Comparison of ENCODE assay signal across 20 cellular contexts in genomic region chr3:183339461-183340086, GRCh38.
A peak's percentile ranks its signal among the peaks of the same experiment; 100 is the strongest.
DNase-seq lines count a peak whose midpoint lies in the region; TF ChIP-seq lines count a peak whose summit lies in the region.
"Had no signal": no experiment of that assay in that cellular context is flagged by ENCODE, and none has a peak within 500 bp of the region (broad histone marks: within the 10 kb centered on the region; RNA-seq: fewer than 3 reads in every experiment).

No MANE protein-coding gene starts in this region.

- H3K4me3 ChIP-seq in brain microvascular endothelial cell (ENCODE audit: low read depth, low read length) = no peak overlapping the region
- H3K4me3 ChIP-seq: SJSA1 had no signal

- TF ChIP-seq CTCF in brain microvascular endothelial cell (IDR thresholded peaks at IDR 0.05; ENCODE audit: low read depth, low read length, missing control alignments) = no peak

- in situ Hi-C loops in G401 (cut with HindIII; ENCODE audit: low sequenced_read_pairs) = no loop called here
- in situ Hi-C loops in brain microvascular endothelial cell (cut with HindIII; ENCODE audit: low pct_ligation_motif_present, low sequenced_read_pairs) = no loop called here

- DNase-seq in NCI-H2171 (lab: John Stamatoyannopoulos, UW) (peak; percentile 1), NCI-H2171 treated with DMSO at 0.1 percent for 48 hours (lab: John Stamatoyannopoulos, UW) (no peak), G401 (ENCODE audit: low spot score) (peak; percentile 10), NCI-H1105 treated with DMSO at 0.1 percent for 48 hours (lab: John Stamatoyannopoulos, UW) (peak; percentile 72), NCI-H774 (lab: John Stamatoyannopoulos, UW) (peak; percentile 13), A172 (ENCODE audit: low spot score) (no peak), brain microvascular endothelial cell (no peak)
- DNase-seq in activated T-cell treated with anti-CD3 and anti-CD28 coated beads, Interleukin-2, amount 50 U/mL, for 1 hour = no peak
- DNase-seq: CD4-positive, CD25-positive, alpha-beta regulatory T cell; DMS 273 treated with DMSO at 0.1 percent for 48 hours; GF-D8; GOT3; HCEC 1CT; NCI-H1930; NCI-H226; NCI-H82; OCI-M1; T-helper 1 cell; T1000 had no signal

- H3K27me3 ChIP-seq in brain microvascular endothelial cell (replicated peaks) = no peaks in the 10 kb centered on the region
- H3K27me3 ChIP-seq: SJSA1 had no signal

- H3K36me3 ChIP-seq in brain microvascular endothelial cell (replicated peaks) = no peaks in the 10 kb centered on the region
- H3K36me3 ChIP-seq: SJSA1 had no signal

- H3K27ac ChIP-seq in brain microvascular endothelial cell = no peak overlapping the region
- H3K27ac ChIP-seq: SJSA1 had no signal

Comparison
In these comparisons a context has a peak if more than half of its experiments do, and no peak if none do; other contexts are left out.
1. DNase-seq: peak in NCI-H2171 (single experiment), G401 (single experiment), NCI-H1105 treated with DMSO at 0.1 percent for 48 hours (single experiment) and NCI-H774 (single experiment); none in NCI-H2171 treated with DMSO at 0.1 percent for 48 hours (single experiment), A172 (single experiment), activated T-cell treated with anti-CD3 and anti-CD28 coated beads, Interleukin-2, amount 50 U/mL, for 1 hour (single experiment) and brain microvascular endothelial cell (single experiment).